In the genomic region with DNA sequence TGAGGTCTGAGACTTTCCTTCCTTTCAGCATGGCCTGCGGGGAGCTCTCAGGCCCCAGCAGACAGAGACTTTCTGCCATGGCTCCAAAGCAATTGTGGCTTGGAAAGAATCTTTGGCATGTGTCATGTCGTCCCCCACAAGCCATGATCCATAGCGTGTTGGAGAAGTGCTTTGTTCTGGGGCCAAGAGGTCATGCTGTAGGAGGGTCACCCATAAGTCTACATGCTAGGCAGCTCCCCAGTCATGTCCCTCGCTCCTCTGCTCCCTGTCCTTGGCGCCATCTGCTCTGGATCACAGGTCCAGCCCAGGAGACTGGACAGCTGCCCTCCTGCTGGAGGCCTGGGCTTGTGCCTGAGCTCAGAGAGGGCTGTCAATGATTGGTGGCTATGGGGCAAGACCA, we compare ENCODE assay signal across 14 cellular contexts.
DNase-seq lines count a peak whose midpoint lies in the region; ATAC-seq and TF ChIP-seq lines count a peak whose summit lies in the region.
"Had no signal": no experiment of that assay in that cellular context is flagged by ENCODE, and none has a peak within 500 bp of the region (broad histone marks: within the 10 kb centered on the region; RNA-seq: fewer than 3 reads in every experiment).

No MANE protein-coding gene starts in this region.

- H3K4me1 ChIP-seq in SJSA1 (replicated peaks) (peaks cover 59% of the 10 kb centered on the region), gastroesophageal sphincter (peaks cover 0 to 29% (median 5%) of the 10 kb centered on the region in 3 donors), Caco-2 (0 out of 2 replicates have a peak, but pooled peaks cover under 1% of the 10 kb centered on the region)

- H3K27ac Mint-ChIP-seq in Caco-2 (ENCODE audit: unreplicated experiment): no peak overlapping the region
- H3K27ac Mint-ChIP-seq: progenitor cell of endocrine pancreas had no signal

- H3K36me3 ChIP-seq in SJSA1 (no peaks in the 10 kb centered on the region), gastroesophageal sphincter (no peaks in the 10 kb centered on the region), Caco-2 (ENCODE audit: control insufficient read depth, insufficient read depth, low read length) (no peaks in the 10 kb centered on the region)
- H3K36me3 ChIP-seq: brain microvascular endothelial cell had no signal

- TF ChIP-seq EP300 in gastroesophageal sphincter (IDR thresholded peaks at IDR 0.05): no peak

- H3K27me3 ChIP-seq in SJSA1 (replicated peaks): no peaks in the 10 kb centered on the region
- no peaks in the 10 kb centered on the region for H3K27me3 ChIP-seq in gastroesophageal sphincter
- H3K27me3 ChIP-seq in Caco-2 (replicated peaks; ENCODE audit: control insufficient read depth, insufficient read depth, low read length): no peaks in the 10 kb centered on the region
- H3K27me3 ChIP-seq: brain microvascular endothelial cell had no signal

- 27 to 53% methylated on average over 2 to 3 of the region's 5 CpGs for WGBS in gastroesophageal sphincter (ENCODE audit: low coverage in 1 of 2), 2 donors

- H3K4me1 Mint-ChIP-seq in Caco-2 (ENCODE audit: low read depth, unreplicated experiment): no peaks in the 10 kb centered on the region

- H3K9me3 ChIP-seq in SJSA1 (replicated peaks) (no peaks in the 10 kb centered on the region), gastroesophageal sphincter (no peaks in the 10 kb centered on the region), Caco-2 (no peaks in the 10 kb centered on the region)
- H3K9me3 ChIP-seq: SK-N-SH had no signal

- no peaks in the 10 kb centered on the region for H3K36me3 Mint-ChIP-seq in Caco-2 (ENCODE audit: insufficient read depth, unreplicated experiment)

- no peak for ATAC-seq in gastroesophageal sphincter

- intact Hi-C loops in Caco-2 (cut with micrococcal nuclease; ENCODE audit: unreplicated experiment): no loop called here

- H3K27me3 Mint-ChIP-seq in Caco-2 (ENCODE audit: insufficient read depth, unreplicated experiment): no peaks in the 10 kb centered on the region
- H3K27me3 Mint-ChIP-seq: progenitor cell of endocrine pancreas had no signal

- H3K4me3 ChIP-seq in AG10803 (ENCODE audit: low read length) (no peak overlapping the region), SJSA1 (no peak overlapping the region), gastroesophageal sphincter (no peak overlapping the region), Caco-2 (ENCODE audit: low read depth, low read length) (no peak overlapping the region)

- no peak for TF ChIP-seq POLR2A in gastroesophageal sphincter (IDR thresholded peaks at IDR 0.05)

- CTCF ChIA-PET in Caco-2 (lab: Charles Lee): no interaction called here

- no peak overlapping the region for H3K4me3 Mint-ChIP-seq in Caco-2 (ENCODE audit: unreplicated experiment)

- H3K9me3 Mint-ChIP-seq in Caco-2 (ENCODE audit: unreplicated experiment): no peaks in the 10 kb centered on the region

- TF ChIP-seq CTCF in AG10803 (conservative IDR thresholded peaks at IDR 0.05; ENCODE audit: low read length) (no peak), gastroesophageal sphincter (IDR thresholded peaks at IDR 0.05) (no peak), Caco-2 (IDR thresholded peaks at IDR 0.05; ENCODE audit: insufficient read depth in 1 of 2, low read depth in 1 of 2, low read length in 1 of 2, severe bottlenecking in 1 of 2, unreplicated experiment in 1 of 2) (no peak)

- DNase-seq in AG10803 (ENCODE audit: low read depth): peak; percentile 98
- peak; percentile 61 to 75 for DNase-seq in SJSA1 (ENCODE audit: low read depth in 1 of 2, low spot score in 2 of 2)
- DNase-seq in renal cortical epithelial cell (ENCODE audit: low read depth): peak; percentile 72
- DNase-seq in NCI-H69 (lab: John Stamatoyannopoulos, UW): no peak
- DNase-seq in Caco-2: no peak
- no peak for DNase-seq in stimulated activated CD4-positive, alpha-beta T cell treated with anti-CD3 and anti-CD28 coated beads, Interleukin-4, amount 100 ng/mL, for 24 hours
- no peak for DNase-seq in KG1 (lab: John Stamatoyannopoulos, UW)
- DNase-seq: activated effector memory CD4-positive, alpha-beta T cell treated with anti-CD3 and anti-CD28 coated beads, Interleukin-2, amount 50 U/mL, for 16 hours; brain microvascular endothelial cell; H7; NCI-H1694; SK-N-SH had no signal

- BruUV-seq in Caco-2 (replicated peaks; lab: Mats Ljungman, UMichigan): no TSS peak

- peak overlapping the region; percentile 77 for H3K27ac ChIP-seq in SJSA1
- H3K27ac ChIP-seq in gastroesophageal sphincter: peak overlapping the region in 3 of 4 donors; percentile 28 to 68 (median 49)
- H3K27ac ChIP-seq: brain microvascular endothelial cell had no signal

- POLR2A ChIA-PET in Caco-2 (lab: Charles Lee): no interaction called here

Comparison
In these comparisons a context has a peak if more than half of its experiments do, and no peak if none do; other contexts are left out.
1. DNase-seq: peak in AG10803 (single experiment), SJSA1 (2 of 2) and renal cortical epithelial cell (single experiment); none in NCI-H69 (single experiment), Caco-2 (0 of 2), stimulated activated CD4-positive, alpha-beta T cell treated with anti-CD3 and anti-CD28 coated beads, Interleukin-4, amount 100 ng/mL, for 24 hours (single experiment) and KG1 (single experiment).